20 cellular contexts compared by ENCODE assay signal in the genomic region with DNA sequence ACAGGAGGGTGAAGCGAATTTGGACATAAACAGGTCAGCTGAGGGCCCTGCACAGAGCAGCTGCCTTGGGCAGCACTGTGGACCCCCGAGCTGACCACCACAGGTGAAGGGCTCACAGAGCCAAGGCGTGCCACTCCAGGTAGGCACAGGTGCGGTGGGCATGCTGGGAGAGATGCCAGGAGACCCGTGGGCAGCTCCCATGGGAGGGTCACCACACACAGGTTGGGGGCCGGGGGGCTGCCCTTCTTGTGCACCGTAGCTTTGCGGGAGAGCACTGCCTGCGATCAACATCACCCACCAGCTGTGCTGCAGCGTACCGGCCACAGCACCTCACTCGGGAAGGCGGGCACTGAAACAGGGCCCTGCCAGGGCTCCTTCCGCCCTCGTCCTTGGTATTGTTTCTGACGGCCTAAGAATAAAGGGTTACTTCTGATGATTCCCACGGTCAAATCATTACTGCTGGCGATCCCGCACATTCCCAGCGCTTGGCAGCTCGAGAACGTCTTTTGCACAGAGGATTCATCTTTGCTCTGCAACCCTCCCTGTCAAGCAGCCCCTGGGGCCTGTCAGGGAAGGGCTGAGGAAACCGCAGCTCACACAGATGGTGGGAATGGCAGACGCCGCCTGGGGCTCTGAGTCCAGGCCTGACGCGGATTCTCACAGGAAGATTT.
DNase-seq lines count a peak whose midpoint lies in the region; ATAC-seq and TF ChIP-seq lines count a peak whose summit lies in the region.
"Had no signal": no experiment of that assay in that cellular context is flagged by ENCODE, and none has a peak within 500 bp of the region (broad histone marks: within the 10 kb centered on the region; RNA-seq: fewer than 3 reads in every experiment).

No MANE protein-coding gene starts in this region.

- no peak overlapping the region for H3K4me3 ChIP-seq in psoas muscle
- H3K4me3 ChIP-seq: BLaER1 treated with 17β-estradiol and CSF1 and Interleukin-3, amounts not matched to agents 10 nM and 100 nM; Peyer's patch had no signal

- peaks cover 0 to 45% (median 5%) of the 10 kb centered on the region in 3 donors for H3K27me3 ChIP-seq in psoas muscle (ENCODE audit: insufficient read depth in 3 of 3, low read length in 2 of 3)
- H3K27me3 ChIP-seq: BLaER1 treated with 17β-estradiol and CSF1 and Interleukin-3, amounts not matched to agents 10 nM and 100 nM; Peyer's patch had no signal

- whole genome bisulfite sequencing in psoas muscle, 3 donors: 69 to 74% (median 69%) methylated on average over 26 to 27 of the region's 27 CpGs

- no peak for ATAC-seq in psoas muscle
- no peak for ATAC-seq in esophagus mucosa

- DNase-seq in NCI-H82 (lab: John Stamatoyannopoulos, UW) (peak; percentile 14), NCI-H82 treated with DMSO at 0.1 percent for 48 hours (lab: John Stamatoyannopoulos, UW; ENCODE audit: unreplicated experiment) (no peak), RPMI7951 (ENCODE audit: low read depth) (peak; percentile 76), foreskin melanocyte (peak; percentile 36), psoas muscle (peak; percentile 8 to 41), NCI-H446 (lab: John Stamatoyannopoulos, UW) (no peak), MV-4-11 (lab: John Stamatoyannopoulos, UW) (no peak)
- DNase-seq: ACHN, DMS53, GF-D8, GOT3, NCI-H1417, NCI-H1694 treated with DMSO at 0.1 percent for 48 hours, NCI-H2081 treated with DMSO at 0.1 percent for 48 hours, NCI-H510A treated with DMSO at 0.1 percent for 48 hours, NCI-H774, Peyer's patch had no signal

- H3K4me1 ChIP-seq in psoas muscle: no peaks in the 10 kb centered on the region
- H3K4me1 ChIP-seq: Peyer's patch had no signal

- H3K9me3 ChIP-seq in psoas muscle: no peaks in the 10 kb centered on the region
- H3K9me3 ChIP-seq: Peyer's patch had no signal

- intact Hi-C loops in psoas muscle (cut with DNase I): no loop called here

- no peak overlapping the region for H3K27ac ChIP-seq in psoas muscle
- H3K27ac ChIP-seq: 22Rv1; BLaER1 treated with 17β-estradiol and CSF1 and Interleukin-3, amounts not matched to agents 10 nM and 100 nM; Peyer's patch had no signal

- no peaks in the 10 kb centered on the region for H3K36me3 ChIP-seq in psoas muscle (ENCODE audit: insufficient read depth in 1 of 2, low read depth in 1 of 2)
- H3K36me3 ChIP-seq: BLaER1 treated with 17β-estradiol and CSF1 and Interleukin-3, amounts not matched to agents 10 nM and 100 nM; Peyer's patch had no signal

- TF ChIP-seq CTCF in psoas muscle (IDR thresholded peaks at IDR 0.05): no peak

Comparison
In these comparisons a context has a peak if more than half of its experiments do, and no peak if none do; other contexts are left out.
1. DNase-seq: peak in NCI-H82 (single experiment), RPMI7951 (single experiment), foreskin melanocyte (single experiment) and psoas muscle (2 of 2); none in NCI-H82 treated with DMSO at 0.1 percent for 48 hours (single experiment), NCI-H446 (0 of 2) and MV-4-11 (single experiment).